13 cellular contexts compared by ENCODE assay signal in the genomic region with DNA sequence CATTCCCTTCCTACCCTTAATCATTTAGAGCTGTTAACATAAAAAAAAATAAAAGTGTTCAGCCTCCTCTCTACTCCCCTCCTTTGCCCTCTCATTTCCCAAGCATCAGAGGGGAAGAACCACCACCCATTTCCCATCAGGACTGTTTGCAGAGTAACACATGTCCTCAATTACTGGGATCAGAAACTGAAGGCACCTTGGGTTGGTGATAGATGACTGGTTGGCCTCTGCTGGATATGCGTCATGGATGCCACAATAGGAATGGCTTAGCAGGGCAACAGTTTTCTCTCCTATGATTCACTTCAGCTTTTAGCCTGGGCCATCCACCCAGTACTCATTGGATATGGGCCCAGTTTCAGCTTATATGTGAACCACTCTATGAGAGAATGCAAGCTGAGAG. TPM values are rescaled to one million over a fixed set of nuclear protein-coding genes. Genes with fewer than 3 reads are reported as not detected.
DNase-seq lines count a peak whose midpoint lies in the region; ATAC-seq and TF ChIP-seq lines count a peak whose summit lies in the region.
"Had no signal": no experiment of that assay in that cellular context is flagged by ENCODE, and none has a peak within 500 bp of the region (broad histone marks: within the 10 kb centered on the region; RNA-seq: fewer than 3 reads in every experiment).

No MANE protein-coding gene starts in this region.

- H3K4me3 Mint-ChIP-seq in mesothelial cell of epicardium, result no peak overlapping the region
- H3K4me3 Mint-ChIP-seq: CD8-positive, alpha-beta memory T cell; stimulated activated naive CD8-positive, alpha-beta T cell treated with anti-CD3 and anti-CD28 coated beads, Interleukin-15, Interleukin-2, amounts not matched to agents 100 ng/mL and 50 ng/mL, for 24 hours had no signal

- H3K36me3 ChIP-seq in RWPE2 (ENCODE audit: low read depth), result no peaks in the 10 kb centered on the region
- no peaks in the 10 kb centered on the region for H3K36me3 ChIP-seq in esophagus squamous epithelium

- H3K27me3 ChIP-seq in RWPE2 (ENCODE audit: insufficient read depth, poor library complexity, severe bottlenecking) (no peaks in the 10 kb centered on the region), esophagus squamous epithelium (no peaks in the 10 kb centered on the region)

- H3K4me1 Mint-ChIP-seq in mesothelial cell of epicardium, result no peaks in the 10 kb centered on the region
- H3K4me1 Mint-ChIP-seq: CD8-positive, alpha-beta memory T cell had no signal

- no peaks in the 10 kb centered on the region for H3K27me3 Mint-ChIP-seq in mesothelial cell of epicardium (ENCODE audit: low read depth)

- peak; percentile 54 for ATAC-seq in RWPE2 (ENCODE audit: low read depth)

- TF ChIP-seq CTCF in RWPE2 (IDR thresholded peaks at IDR 0.05; ENCODE audit: poor library complexity, severe bottlenecking), result no peak
- no peak for TF ChIP-seq CTCF in esophagus squamous epithelium (IDR thresholded peaks at IDR 0.05)
- TF ChIP-seq CTCF in mesothelial cell of epicardium (IDR thresholded peaks at IDR 0.05; ENCODE audit: unreplicated experiment), result no peak

- no peaks in the 10 kb centered on the region for H3K36me3 Mint-ChIP-seq in mesothelial cell of epicardium
- H3K36me3 Mint-ChIP-seq: CD8-positive, alpha-beta memory T cell had no signal

- TF ChIP-seq POLR2A in esophagus squamous epithelium (IDR thresholded peaks at IDR 0.05), result no peak

- 0 to 10% methylated on average over 1 of the region's 1 CpG for WGBS in esophagus squamous epithelium, 2 donors

- H3K4me1 ChIP-seq in RWPE2 (ENCODE audit: insufficient read depth, poor library complexity, severe bottlenecking) (peaks cover 11% of the 10 kb centered on the region), esophagus squamous epithelium (peaks cover 11 to 70% (median 44%) of the 10 kb centered on the region in 3 donors)

- no peak overlapping the region for H3K27ac ChIP-seq in RWPE2 (ENCODE audit: poor library complexity, severe bottlenecking)
- H3K27ac ChIP-seq in esophagus squamous epithelium, result peak overlapping the region; percentile 77 to 86 (median 82)

- intact Hi-C loops in esophagus squamous epithelium (cut with DNase I), result no loop called here

- DNase-seq in EH (ENCODE audit: low read depth) (peak; percentile 99), RWPE2 (ENCODE audit: low spot score) (no peak), esophagus squamous epithelium (lab: John Stamatoyannopoulos, UW) (no peak), pulmonary artery endothelial cell (ENCODE audit: low read depth, low spot score) (peak; percentile 50), mesothelial cell of epicardium (ENCODE audit: low spot score in 2 of 2, unreplicated experiment in 2 of 2) (no peak), HK-2 (ENCODE audit: unreplicated experiment) (no peak), SIG-M5 treated with dmso at 0.1 percent for 504 hours (lab: John Stamatoyannopoulos, UW; ENCODE audit: unreplicated experiment) (no peak)
- DNase-seq in stimulated activated CD4-positive, alpha-beta T cell treated with anti-CD3 and anti-CD28 coated beads, Interleukin-15, amount 100 ng/mL, for 24 hours, result no peak
- DNase-seq: CD8-positive, alpha-beta memory T cell; effector CD4-positive, alpha-beta T cell; NCI-H1092; NCI-H510A had no signal

- H3K9me3 ChIP-seq in RWPE2 (ENCODE audit: severe bottlenecking), result no peaks in the 10 kb centered on the region
- no peaks in the 10 kb centered on the region for H3K9me3 ChIP-seq in esophagus squamous epithelium

- H3K9me3 Mint-ChIP-seq in mesothelial cell of epicardium, result no peaks in the 10 kb centered on the region
- H3K9me3 Mint-ChIP-seq: stimulated activated naive CD8-positive, alpha-beta T cell treated with anti-CD3 and anti-CD28 coated beads, Interleukin-15, Interleukin-2, amounts not matched to agents 100 ng/mL and 50 ng/mL, for 24 hours had no signal

- H3K4me3 ChIP-seq in RWPE2 (ENCODE audit: severe bottlenecking), result no peak overlapping the region
- H3K4me3 ChIP-seq in esophagus squamous epithelium, result no peak overlapping the region

- no peak overlapping the region for H3K27ac Mint-ChIP-seq in mesothelial cell of epicardium
- H3K27ac Mint-ChIP-seq: CD8-positive, alpha-beta memory T cell; stimulated activated naive CD8-positive, alpha-beta T cell treated with anti-CD3 and anti-CD28 coated beads, Interleukin-15, Interleukin-2, amounts not matched to agents 100 ng/mL and 50 ng/mL, for 24 hours had no signal

RNA-seq across cellular contexts. Expression of gene DUT, which starts 54.2 kb away (rescaled TPM):
- total RNA-seq in esophagus squamous epithelium (10 to 100 TPM; 63.5 to 90.1 (median 75.7) TPM), pulmonary artery endothelial cell (57.0 and 72.8 TPM in 2 replicates), mesothelial cell of epicardium (78.7 to 81.2 TPM (median 79.7 TPM) in 3 replicates)

Comparison
In these comparisons a context has a peak if more than half of its experiments do, and no peak if none do; other contexts are left out.
1. DNase-seq: peak in EH (single experiment) and pulmonary artery endothelial cell (single experiment); none in RWPE2 (single experiment), esophagus squamous epithelium (single experiment), mesothelial cell of epicardium (0 of 2), stimulated activated CD4-positive, alpha-beta T cell treated with anti-CD3 and anti-CD28 coated beads, Interleukin-15, amount 100 ng/mL, for 24 hours (single experiment), HK-2 (single experiment) and SIG-M5 treated with dmso at 0.1 percent for 504 hours (single experiment).